In genomic region chr18:58402247-58402646, GRCh38 we compare ENCODE assay signal across 11 cellular contexts.
A peak's percentile ranks its signal among the peaks of the same experiment; 100 is the strongest.
DNase-seq lines count a peak whose midpoint lies in the region; ATAC-seq and TF ChIP-seq lines count a peak whose summit lies in the region.
"Had no signal": no experiment of that assay in that cellular context is flagged by ENCODE, and none has a peak within 500 bp of the region (broad histone marks: within the 10 kb centered on the region; RNA-seq: fewer than 3 reads in every experiment).

No MANE protein-coding gene starts in this region.

- H3K27me3 Mint-ChIP-seq in chondrocyte (ENCODE audit: low read depth) (no peaks in the 10 kb centered on the region), nephron progenitor cell (ENCODE audit: low read depth, poor library complexity) (peaks cover 4% of the 10 kb centered on the region)
- no peaks in the 10 kb centered on the region for H3K27me3 Mint-ChIP-seq in T-helper 2 cell treated with Interferon-gamma antibody and Interleukin-4, amounts not matched to agents 5 μg/mL and 100 μg/mL, for 36 hours (ENCODE audit: low read depth)

- ATAC-seq in GM19328 (IDR thresholded peaks at IDR 0.05; ENCODE audit: unreplicated experiment), result no peak
- ATAC-seq: stimulated activated naive CD8-positive, alpha-beta T cell treated with anti-CD3 and anti-CD28 coated beads, Interleukin-15, Interleukin-2, amounts not matched to agents 100 U/mL and 50 U/mL, for 24 hours had no signal

- H3K27ac ChIP-seq in Peyer's patch, result no peak overlapping the region

- H3K36me3 Mint-ChIP-seq in chondrocyte (ENCODE audit: low read depth) (peaks cover 2% of the 10 kb centered on the region), nephron progenitor cell (ENCODE audit: low read depth) (no peaks in the 10 kb centered on the region)
- H3K36me3 Mint-ChIP-seq in T-helper 2 cell treated with Interferon-gamma antibody and Interleukin-4, amounts not matched to agents 5 μg/mL and 100 μg/mL, for 36 hours (ENCODE audit: low read depth), result no peaks in the 10 kb centered on the region

- no peak for TF ChIP-seq POLR2A in Peyer's patch (IDR thresholded peaks at IDR 0.05)

- H3K27ac Mint-ChIP-seq in chondrocyte (ENCODE audit: unreplicated experiment) (peak overlapping the region; percentile 32), nephron progenitor cell (peak overlapping the region; percentile 84)
- H3K27ac Mint-ChIP-seq in T-helper 2 cell treated with Interferon-gamma antibody and Interleukin-4, amounts not matched to agents 5 μg/mL and 100 μg/mL, for 36 hours, result no peak overlapping the region

- H3K9me3 ChIP-seq in Peyer's patch, result no peaks in the 10 kb centered on the region

- H3K27me3 ChIP-seq in Peyer's patch, result no peaks in the 10 kb centered on the region

- peaks cover 0 to 13% (median 0%) of the 10 kb centered on the region in 3 donors for H3K36me3 ChIP-seq in Peyer's patch

- H3K4me1 Mint-ChIP-seq in chondrocyte (ENCODE audit: low read depth) (peaks cover 17% of the 10 kb centered on the region), nephron progenitor cell (peaks cover 48% of the 10 kb centered on the region)
- H3K4me1 Mint-ChIP-seq in T-helper 2 cell treated with Interferon-gamma antibody and Interleukin-4, amounts not matched to agents 5 μg/mL and 100 μg/mL, for 36 hours (ENCODE audit: low read depth), result peaks cover 5% of the 10 kb centered on the region

- H3K4me3 Mint-ChIP-seq in chondrocyte (ENCODE audit: unreplicated experiment) (no peak overlapping the region), nephron progenitor cell (no peak overlapping the region)
- no peak overlapping the region for H3K4me3 Mint-ChIP-seq in T-helper 2 cell treated with Interferon-gamma antibody and Interleukin-4, amounts not matched to agents 5 μg/mL and 100 μg/mL, for 36 hours

- H3K9me3 Mint-ChIP-seq in chondrocyte (ENCODE audit: low read depth) (no peaks in the 10 kb centered on the region), nephron progenitor cell (no peaks in the 10 kb centered on the region)
- H3K9me3 Mint-ChIP-seq in T-helper 2 cell treated with Interferon-gamma antibody and Interleukin-4, amounts not matched to agents 5 μg/mL and 100 μg/mL, for 36 hours, result no peaks in the 10 kb centered on the region

- peaks cover 0 to 8% (median 0%) of the 10 kb centered on the region in 4 donors for H3K4me1 ChIP-seq in Peyer's patch

- peak; percentile 34 for DNase-seq in ELF-1 (ENCODE audit: low read depth, low spot score)
- DNase-seq in NCI-H345 treated with DMSO at 0.1 percent for 48 hours (lab: John Stamatoyannopoulos, UW; ENCODE audit: unreplicated experiment), result peak; percentile 53
- DNase-seq in chondrocyte (ENCODE audit: low spot score), result no peak
- no peak for DNase-seq in nephron progenitor cell
- no peak for DNase-seq in Peyer's patch
- DNase-seq in ureter (ENCODE audit: low spot score), result no peak
- no peak for DNase-seq in T-helper 2 cell treated with Interferon-gamma antibody and Interleukin-4, amounts not matched to agents 5 μg/mL and 100 μg/mL, for 36 hours (ENCODE audit: low spot score)
- DNase-seq: activated CD4-positive, alpha-beta T cell treated with anti-CD3 and anti-CD28 coated beads, Interleukin-2, amount 50 U/mL, for 48 hours; GDM1; stimulated activated naive CD8-positive, alpha-beta T cell treated with anti-CD3 and anti-CD28 coated beads, Interleukin-15, Interleukin-2, amounts not matched to agents 100 U/mL and 50 U/mL, for 24 hours had no signal

- no peak overlapping the region for H3K4me3 ChIP-seq in Peyer's patch

- TF ChIP-seq CTCF in chondrocyte (IDR thresholded peaks at IDR 0.05) (peak; percentile 52), nephron progenitor cell (IDR thresholded peaks at IDR 0.05) (no peak), Peyer's patch (IDR thresholded peaks at IDR 0.05) (peak in 2 of 6 experiments; percentile 31)

Comparison
In these comparisons a context has a peak if more than half of its experiments do, and no peak if none do; other contexts are left out.
1. DNase-seq: peak in ELF-1 (single experiment) and NCI-H345 treated with DMSO at 0.1 percent for 48 hours (single experiment); none in chondrocyte (single experiment), nephron progenitor cell (single experiment), Peyer's patch (0 of 3), ureter (single experiment) and T-helper 2 cell treated with Interferon-gamma antibody and Interleukin-4, amounts not matched to agents 5 μg/mL and 100 μg/mL, for 36 hours (single experiment).